ENCODE assay signal across 8 cellular contexts in genomic region chr11:66081505-66081904, GRCh38. TPM values are rescaled to one million over a fixed set of nuclear protein-coding genes. Genes with fewer than 3 reads are reported as not detected.
A peak's percentile ranks its signal among the peaks of the same experiment; 100 is the strongest.
DNase-seq lines count a peak whose midpoint lies in the region; ATAC-seq lines count a peak whose summit lies in the region.

No MANE protein-coding gene starts in this region.

- peaks cover 57% of the 10 kb centered on the region for H3K4me1 Mint-ChIP-seq in activated naive CD8-positive, alpha-beta T cell treated with anti-CD3 and anti-CD28 coated beads, Interleukin-2, amount 10 ng/mL, durations not matched to agents 7 days and 5 days
- H3K4me1 Mint-ChIP-seq in stimulated activated effector memory CD8-positive, alpha-beta T cell treated with anti-CD3 and anti-CD28 coated beads, Interleukin-12 subunit alpha, Interleukin-12 subunit beta, amount 100 ng/mL, for 72 hours = peaks cover 72% of the 10 kb centered on the region

- peak; percentile 86 for DNase-seq in HT-29 (ENCODE audit: low spot score)
- DNase-seq in SKM-1 treated with dmso at 0.1 percent for 144 hours (lab: John Stamatoyannopoulos, UW; ENCODE audit: unreplicated experiment) = peak; percentile 88
- DNase-seq in activated naive CD8-positive, alpha-beta T cell treated with anti-CD3 and anti-CD28 coated beads, Interleukin-2, amount 10 ng/mL, durations not matched to agents 7 days and 5 days = peak; percentile 63
- DNase-seq in kidney tubule cell (ENCODE audit: low spot score) = peak; percentile 42
- DNase-seq in stimulated activated effector memory CD8-positive, alpha-beta T cell treated with anti-CD3 and anti-CD28 coated beads, Interleukin-12 subunit alpha, Interleukin-12 subunit beta, amount 100 ng/mL, for 72 hours (ENCODE audit: low spot score in 2 of 2) = peak in 1 of 2 donors; percentile 71
- no peak for DNase-seq in AG20443 (ENCODE audit: low spot score)

- H3K27ac Mint-ChIP-seq in activated naive CD8-positive, alpha-beta T cell treated with anti-CD3 and anti-CD28 coated beads, Interleukin-2, amount 10 ng/mL, durations not matched to agents 7 days and 5 days = peak overlapping the region; percentile 99
- peak overlapping the region; percentile 92 for H3K27ac Mint-ChIP-seq in stimulated activated effector memory CD8-positive, alpha-beta T cell treated with anti-CD3 and anti-CD28 coated beads, Interleukin-12 subunit alpha, Interleukin-12 subunit beta, amount 100 ng/mL, for 72 hours

- ATAC-seq in GM18867 (IDR thresholded peaks at IDR 0.05; ENCODE audit: unreplicated experiment) = peak; percentile 83
- ATAC-seq in activated naive CD8-positive, alpha-beta T cell treated with anti-CD3 and anti-CD28 coated beads, Interleukin-2, amount 10 ng/mL, durations not matched to agents 7 days and 5 days (ENCODE audit: low read depth) = peak; percentile 97
- ATAC-seq in stimulated activated effector memory CD8-positive, alpha-beta T cell treated with anti-CD3 and anti-CD28 coated beads, Interleukin-12 subunit alpha, Interleukin-12 subunit beta, amount 100 ng/mL, for 72 hours = peak; percentile 93
- ATAC-seq in HG03439 (IDR thresholded peaks at IDR 0.05; ENCODE audit: unreplicated experiment) = no peak

- POLR2A ChIA-PET in activated naive CD8-positive, alpha-beta T cell treated with anti-CD3 and anti-CD28 coated beads, Interleukin-2, amount 10 ng/mL, durations not matched to agents 7 days and 5 days (lab: Charles Lee) = interaction anchor here (0.5 to 2.1 kb wide), 11 partner anchors 10 to 581 kb away, joined by 3 to 36 read pairs (median 5); partner anchors contain the start of genes FIBP, PACS1 and SF3B2

- peaks cover 15% of the 10 kb centered on the region for H3K36me3 Mint-ChIP-seq in activated naive CD8-positive, alpha-beta T cell treated with anti-CD3 and anti-CD28 coated beads, Interleukin-2, amount 10 ng/mL, durations not matched to agents 7 days and 5 days
- H3K36me3 Mint-ChIP-seq in stimulated activated effector memory CD8-positive, alpha-beta T cell treated with anti-CD3 and anti-CD28 coated beads, Interleukin-12 subunit alpha, Interleukin-12 subunit beta, amount 100 ng/mL, for 72 hours = peaks cover 29% of the 10 kb centered on the region

- no peaks in the 10 kb centered on the region for H3K27me3 Mint-ChIP-seq in activated naive CD8-positive, alpha-beta T cell treated with anti-CD3 and anti-CD28 coated beads, Interleukin-2, amount 10 ng/mL, durations not matched to agents 7 days and 5 days

- H3K9me3 Mint-ChIP-seq in activated naive CD8-positive, alpha-beta T cell treated with anti-CD3 and anti-CD28 coated beads, Interleukin-2, amount 10 ng/mL, durations not matched to agents 7 days and 5 days = no peaks in the 10 kb centered on the region
- H3K9me3 Mint-ChIP-seq in stimulated activated effector memory CD8-positive, alpha-beta T cell treated with anti-CD3 and anti-CD28 coated beads, Interleukin-12 subunit alpha, Interleukin-12 subunit beta, amount 100 ng/mL, for 72 hours = no peaks in the 10 kb centered on the region

- peak overlapping the region; percentile 91 for H3K4me3 Mint-ChIP-seq in activated naive CD8-positive, alpha-beta T cell treated with anti-CD3 and anti-CD28 coated beads, Interleukin-2, amount 10 ng/mL, durations not matched to agents 7 days and 5 days
- peak overlapping the region; percentile 69 for H3K4me3 Mint-ChIP-seq in stimulated activated effector memory CD8-positive, alpha-beta T cell treated with anti-CD3 and anti-CD28 coated beads, Interleukin-12 subunit alpha, Interleukin-12 subunit beta, amount 100 ng/mL, for 72 hours

RNA-seq across cellular contexts. Expression of gene PACS1, which starts 11.4 kb away (rescaled TPM):
- 13.8 and 23.1 TPM in 2 replicates for total RNA-seq in HT-29 (2014; rRNA removed; shearing (Covaris generic))
- 100 to 1,000 TPM; 138 to 162 TPM for total RNA-seq in activated naive CD8-positive, alpha-beta T cell treated with anti-CD3 and anti-CD28 coated beads, Interleukin-2, amount 10 ng/mL, durations not matched to agents 7 days and 5 days

RNA-seq across cellular contexts. Expression of gene SF3B2, which starts 29.3 kb away (rescaled TPM):
- total RNA-seq in HT-29 (2014; rRNA removed; shearing (Covaris generic)) = 209 and 210 TPM in 2 replicates
- 100 to 1,000 TPM; 231 to 246 TPM for total RNA-seq in activated naive CD8-positive, alpha-beta T cell treated with anti-CD3 and anti-CD28 coated beads, Interleukin-2, amount 10 ng/mL, durations not matched to agents 7 days and 5 days

RNA-seq across cellular contexts. Expression of gene GAL3ST3, which starts 32.5 kb away (rescaled TPM):
- total RNA-seq in HT-29 (2014; rRNA removed; shearing (Covaris generic)) = not detected in 2 replicates
- total RNA-seq in activated naive CD8-positive, alpha-beta T cell treated with anti-CD3 and anti-CD28 coated beads, Interleukin-2, amount 10 ng/mL, durations not matched to agents 7 days and 5 days = under 1 TPM; 0.14 to 0.44 TPM

RNA-seq across cellular contexts. Expression of gene CATSPER1, which starts 55.2 kb away (rescaled TPM):
- 0.13 and 0.44 TPM in 2 replicates for total RNA-seq in HT-29 (2014; rRNA removed; shearing (Covaris generic))
- not detected for total RNA-seq in activated naive CD8-positive, alpha-beta T cell treated with anti-CD3 and anti-CD28 coated beads, Interleukin-2, amount 10 ng/mL, durations not matched to agents 7 days and 5 days
